1 cellular context compared by ENCODE assay signal in the genomic region with DNA sequence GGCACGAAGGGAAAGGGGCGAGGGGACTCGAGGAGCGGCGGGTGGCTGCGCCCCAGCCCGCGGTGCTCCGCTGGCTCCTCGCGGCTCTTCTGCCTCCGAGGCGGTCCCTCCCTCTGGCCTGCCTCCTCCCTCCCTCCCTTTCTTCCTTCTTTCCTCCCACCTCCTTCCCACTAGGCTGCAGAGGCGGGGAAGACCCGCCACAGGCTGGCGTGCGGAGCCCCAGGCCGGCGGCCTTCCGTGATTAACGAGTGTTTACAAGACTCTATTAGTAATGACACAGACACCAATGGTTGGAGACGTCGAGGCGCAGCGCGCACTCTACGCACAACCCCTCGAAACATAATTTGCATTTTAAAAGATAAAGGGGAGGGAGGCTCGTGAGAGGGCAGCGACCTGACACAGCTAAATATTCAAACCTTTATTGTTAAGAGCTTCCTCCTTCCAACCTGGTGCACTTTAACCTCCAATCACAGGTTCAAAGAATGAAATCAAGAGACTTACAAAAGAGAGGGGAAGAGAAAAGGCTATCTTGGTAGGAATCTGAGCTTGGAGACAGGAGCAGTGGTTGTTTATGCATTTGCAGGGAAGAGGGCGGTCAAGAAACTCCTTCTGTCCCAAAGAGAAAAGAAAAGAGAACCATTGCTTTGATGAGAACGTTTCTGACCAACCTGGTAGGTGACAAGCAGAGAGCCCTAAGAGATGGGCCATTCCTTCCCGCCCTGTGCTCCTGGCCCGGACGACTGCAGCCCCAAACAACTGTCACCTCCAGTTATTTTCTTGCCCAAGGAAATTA.
TF ChIP-seq lines count a peak whose summit lies in the region.

TSS of gene CDX2 (minus strand) at position 243 of the 793 bp plus-strand sequence. CDS start 309 bp downstream, outside the sequence.

TF ChIP-seq in HEK293, 187 proteins besides CTCF, POLR2A, EP300 and RAD21 (continued from another document and continues in another):
- TF ChIP-seq, protein P1, sequence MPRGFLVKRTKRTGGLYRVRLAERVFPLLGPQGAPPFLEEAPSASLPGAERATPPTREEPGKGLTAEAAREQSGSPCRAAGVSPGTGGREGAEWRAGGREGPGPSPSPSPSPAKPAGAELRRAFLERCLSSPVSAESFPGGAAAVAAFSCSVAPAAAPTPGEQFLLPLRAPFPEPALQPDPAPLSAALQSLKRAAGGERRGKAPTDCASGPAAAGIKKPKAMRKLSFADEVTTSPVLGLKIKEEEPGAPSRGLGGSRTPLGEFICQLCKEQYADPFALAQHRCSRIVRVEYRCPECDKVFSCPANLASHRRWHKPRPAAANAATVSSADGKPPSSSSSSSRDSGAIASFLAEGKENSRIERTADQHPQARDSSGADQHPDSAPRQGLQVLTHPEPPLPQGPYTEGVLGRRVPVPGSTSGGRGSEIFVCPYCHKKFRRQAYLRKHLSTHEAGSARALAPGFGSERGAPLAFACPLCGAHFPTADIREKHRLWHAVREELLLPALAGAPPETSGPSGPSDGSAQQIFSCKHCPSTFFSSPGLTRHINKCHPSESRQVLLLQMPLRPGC (tag by site-specific recombination; IDR thresholded peaks at IDR 0.05), result no peak
- TF ChIP-seq KLF8 (tag by site-specific recombination; IDR thresholded peaks at IDR 0.05) (0 out of 2 replicates have a peak, but pooled peaks have one; percentile 56), ZFHX2 (tag by site-specific recombination; conservative IDR thresholded peaks at IDR 0.05) (peak; percentile 93), ZNF48 (tag by site-specific recombination; IDR thresholded peaks at IDR 0.05) (no peak), ZNF423 (tag by site-specific recombination; IDR thresholded peaks at IDR 0.05) (no peak), ZBTB48 (tag by site-specific recombination; IDR thresholded peaks at IDR 0.05) (no peak), KLF16 (tag by site-specific recombination; IDR thresholded peaks at IDR 0.05) (no peak), ZNF354C (tag by site-specific recombination; IDR thresholded peaks at IDR 0.05; ENCODE audit: borderline replicate concordance, low read depth) (no peak), ZNF16 (tag by site-specific recombination; IDR thresholded peaks at IDR 0.05; ENCODE audit: low read depth) (no peak), ZNF585B (tag by site-specific recombination; IDR thresholded peaks at IDR 0.05) (no peak), SCRT2 (tag by site-specific recombination; IDR thresholded peaks at IDR 0.05) (no peak), ZNF561 (tag by site-specific recombination; IDR thresholded peaks at IDR 0.05; ENCODE audit: borderline replicate concordance) (no peak), GLIS1 (tag by site-specific recombination; IDR thresholded peaks at IDR 0.05) (no peak), ZNF830 (tag by site-specific recombination; IDR thresholded peaks at IDR 0.05; ENCODE audit: low read depth) (no peak), ZNF548 (tag by site-specific recombination; IDR thresholded peaks at IDR 0.05) (no peak), ZNF202 (tag by site-specific recombination; IDR thresholded peaks at IDR 0.05; ENCODE audit: borderline replicate concordance) (no peak), ZNF394 (tag by site-specific recombination; IDR thresholded peaks at IDR 0.05; ENCODE audit: borderline replicate concordance) (no peak), ZNF623 (tag by site-specific recombination; IDR thresholded peaks at IDR 0.05) (no peak), ZNF837 (tag by site-specific recombination; IDR thresholded peaks at IDR 0.05) (no peak), PRDM6 (tag by site-specific recombination; IDR thresholded peaks at IDR 0.05) (no peak), ZNF19 (tag by site-specific recombination; IDR thresholded peaks at IDR 0.05; ENCODE audit: low read depth) (no peak), SP7 (tag by site-specific recombination; IDR thresholded peaks at IDR 0.05) (peak; percentile 25; the same call in 1 of the 2 replicates), ZSCAN23 (tag by site-specific recombination; IDR thresholded peaks at IDR 0.05) (no peak), ZXDB (tag by site-specific recombination; IDR thresholded peaks at IDR 0.05) (no peak), ZNF239 (tag by site-specific recombination; IDR thresholded peaks at IDR 0.05) (no peak), ZEB2 (tag by site-specific recombination; IDR thresholded peaks at IDR 0.05) (peak; percentile 61), PRDM10 (tag by site-specific recombination; IDR thresholded peaks at IDR 0.05) (0 out of 2 replicates have a peak, but pooled peaks have one; percentile 8), MZF1 (tag by site-specific recombination; IDR thresholded peaks at IDR 0.05; ENCODE audit: borderline replicate concordance) (no peak), ZNF777 (tag by site-specific recombination; IDR thresholded peaks at IDR 0.05; ENCODE audit: borderline replicate concordance) (0 out of 2 replicates have a peak, but pooled peaks have one; percentile 13), ZNF324 (tag by site-specific recombination; IDR thresholded peaks at IDR 0.05) (no peak), ZNF121 (tag by site-specific recombination; IDR thresholded peaks at IDR 0.05) (no peak), ZNF664 (tag by site-specific recombination; IDR thresholded peaks at IDR 0.05) (no peak), ZNF138 (tag by site-specific recombination; IDR thresholded peaks at IDR 0.05; ENCODE audit: borderline replicate concordance) (no peak), ZNF639 (tag by site-specific recombination; IDR thresholded peaks at IDR 0.05) (no peak), ZNF624 (tag by site-specific recombination; IDR thresholded peaks at IDR 0.05) (no peak), ZNF544 (tag by site-specific recombination; IDR thresholded peaks at IDR 0.05) (no peak), ZNF560 (tag by site-specific recombination; IDR thresholded peaks at IDR 0.05; ENCODE audit: borderline replicate concordance) (no peak), ZNF2 (tag by site-specific recombination; IDR thresholded peaks at IDR 0.05) (no peak), TCF7L2 (IDR thresholded peaks at IDR 0.05; ENCODE audit: borderline replicate concordance, low read depth, low read length) (no peak), ZNF596 (tag by site-specific recombination; IDR thresholded peaks at IDR 0.05) (no peak), ZBTB49 (tag by site-specific recombination; IDR thresholded peaks at IDR 0.05; ENCODE audit: low read depth) (no peak), ZFP3 (tag by site-specific recombination; IDR thresholded peaks at IDR 0.05; ENCODE audit: low read depth) (no peak), ZNF701 (tag by site-specific recombination; IDR thresholded peaks at IDR 0.05) (no peak), ZNF211 (tag by site-specific recombination; IDR thresholded peaks at IDR 0.05; ENCODE audit: low read depth) (no peak), ZNF514 (tag by site-specific recombination; IDR thresholded peaks at IDR 0.05) (no peak), ZNF610 (tag by site-specific recombination; IDR thresholded peaks at IDR 0.05; ENCODE audit: borderline replicate concordance) (no peak)
- TF ChIP-seq, protein P2, sequence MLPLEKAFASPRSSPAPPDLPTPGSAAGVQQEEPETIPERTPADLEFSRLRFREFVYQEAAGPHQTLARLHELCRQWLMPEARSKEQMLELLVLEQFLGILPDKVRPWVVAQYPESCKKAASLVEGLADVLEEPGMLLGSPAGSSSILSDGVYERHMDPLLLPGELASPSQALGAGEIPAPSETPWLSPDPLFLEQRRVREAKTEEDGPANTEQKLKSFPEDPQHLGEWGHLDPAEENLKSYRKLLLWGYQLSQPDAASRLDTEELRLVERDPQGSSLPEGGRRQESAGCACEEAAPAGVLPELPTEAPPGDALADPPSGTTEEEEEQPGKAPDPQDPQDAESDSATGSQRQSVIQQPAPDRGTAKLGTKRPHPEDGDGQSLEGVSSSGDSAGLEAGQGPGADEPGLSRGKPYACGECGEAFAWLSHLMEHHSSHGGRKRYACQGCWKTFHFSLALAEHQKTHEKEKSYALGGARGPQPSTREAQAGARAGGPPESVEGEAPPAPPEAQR (tag by site-specific recombination; IDR thresholded peaks at IDR 0.05), result no peak
- TF ChIP-seq, protein P3, sequence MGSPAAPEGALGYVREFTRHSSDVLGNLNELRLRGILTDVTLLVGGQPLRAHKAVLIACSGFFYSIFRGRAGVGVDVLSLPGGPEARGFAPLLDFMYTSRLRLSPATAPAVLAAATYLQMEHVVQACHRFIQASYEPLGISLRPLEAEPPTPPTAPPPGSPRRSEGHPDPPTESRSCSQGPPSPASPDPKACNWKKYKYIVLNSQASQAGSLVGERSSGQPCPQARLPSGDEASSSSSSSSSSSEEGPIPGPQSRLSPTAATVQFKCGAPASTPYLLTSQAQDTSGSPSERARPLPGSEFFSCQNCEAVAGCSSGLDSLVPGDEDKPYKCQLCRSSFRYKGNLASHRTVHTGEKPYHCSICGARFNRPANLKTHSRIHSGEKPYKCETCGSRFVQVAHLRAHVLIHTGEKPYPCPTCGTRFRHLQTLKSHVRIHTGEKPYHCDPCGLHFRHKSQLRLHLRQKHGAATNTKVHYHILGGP (tag by site-specific recombination; IDR thresholded peaks at IDR 0.05), result no peak
- TF ChIP-seq, protein P4, sequence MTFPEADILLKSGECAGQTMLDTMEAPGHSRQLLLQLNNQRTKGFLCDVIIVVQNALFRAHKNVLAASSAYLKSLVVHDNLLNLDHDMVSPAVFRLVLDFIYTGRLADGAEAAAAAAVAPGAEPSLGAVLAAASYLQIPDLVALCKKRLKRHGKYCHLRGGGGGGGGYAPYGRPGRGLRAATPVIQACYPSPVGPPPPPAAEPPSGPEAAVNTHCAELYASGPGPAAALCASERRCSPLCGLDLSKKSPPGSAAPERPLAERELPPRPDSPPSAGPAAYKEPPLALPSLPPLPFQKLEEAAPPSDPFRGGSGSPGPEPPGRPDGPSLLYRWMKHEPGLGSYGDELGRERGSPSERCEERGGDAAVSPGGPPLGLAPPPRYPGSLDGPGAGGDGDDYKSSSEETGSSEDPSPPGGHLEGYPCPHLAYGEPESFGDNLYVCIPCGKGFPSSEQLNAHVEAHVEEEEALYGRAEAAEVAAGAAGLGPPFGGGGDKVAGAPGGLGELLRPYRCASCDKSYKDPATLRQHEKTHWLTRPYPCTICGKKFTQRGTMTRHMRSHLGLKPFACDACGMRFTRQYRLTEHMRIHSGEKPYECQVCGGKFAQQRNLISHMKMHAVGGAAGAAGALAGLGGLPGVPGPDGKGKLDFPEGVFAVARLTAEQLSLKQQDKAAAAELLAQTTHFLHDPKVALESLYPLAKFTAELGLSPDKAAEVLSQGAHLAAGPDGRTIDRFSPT (tag by site-specific recombination; IDR thresholded peaks at IDR 0.05), result 0 out of 2 replicates have a peak, but pooled peaks have one; percentile 48
